ENCODE assay signal across 19 cellular contexts in the genomic region with DNA sequence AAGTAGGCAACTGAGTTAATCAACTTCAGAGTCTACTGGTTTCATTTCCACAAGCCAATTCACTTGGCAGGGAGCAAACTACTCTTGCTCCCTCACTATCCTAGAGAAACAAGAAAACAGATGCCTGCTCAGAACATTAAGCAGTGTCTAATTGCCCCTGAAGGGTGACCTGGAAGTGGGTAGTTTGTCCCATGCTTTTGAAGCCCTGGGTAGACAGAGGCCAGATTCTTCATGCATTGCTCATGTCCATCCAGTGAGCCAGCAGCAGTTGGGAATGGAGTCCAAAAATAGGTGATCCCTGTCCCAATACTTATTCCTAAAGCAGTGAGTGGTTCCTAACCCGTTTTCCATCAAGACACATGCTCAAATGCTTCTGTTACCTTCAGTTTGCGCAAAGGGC. TPM values are rescaled to one million over a fixed set of nuclear protein-coding genes. Genes with fewer than 3 reads are reported as not detected.
DNase-seq lines count a peak whose midpoint lies in the region; ATAC-seq, FAIRE-seq and TF ChIP-seq lines count a peak whose summit lies in the region.
"Had no signal": no experiment of that assay in that cellular context is flagged by ENCODE, and none has a peak within 500 bp of the region (broad histone marks: within the 10 kb centered on the region; RNA-seq: fewer than 3 reads in every experiment).

No MANE protein-coding gene starts in this region.

- H3K27ac Mint-ChIP-seq in CD4-positive, alpha-beta T cell, result peak overlapping the region; percentile 30

- no peaks in the 10 kb centered on the region for H4K20me1 ChIP-seq in PC-3 (ENCODE audit: low read length)
- H4K20me1 ChIP-seq: BLaER1 treated with 17β-estradiol and CSF1 and Interleukin-3, amounts not matched to agents 10 nM and 100 nM had no signal

- no TSS peak for BruUV-seq in PC-3 (replicated peaks; lab: Mats Ljungman, UMichigan)

- no peak overlapping the region for H3K4me3 ChIP-seq in PC-3 (ENCODE audit: low read length)
- H3K4me3 ChIP-seq: BLaER1 treated with 17β-estradiol and CSF1 and Interleukin-3, amounts not matched to agents 10 nM and 100 nM had no signal

- CTCF ChIA-PET in CD4-positive, alpha-beta T cell (lab: Charles Lee), result no interaction called here
- CTCF ChIA-PET in PC-3 (lab: Charles Lee), result no interaction called here
- CTCF ChIA-PET in RWPE1 (lab: Yijun Ruan, JAX), result no interaction called here

- no peaks in the 10 kb centered on the region for H3K79me2 ChIP-seq in PC-3 (ENCODE audit: low read length)

- no peak for FAIRE-seq in urothelium cell line (lab: Jason Lieb, UNC)
- FAIRE-seq: A204.1 had no signal

- H3K36me3 Mint-ChIP-seq in CD4-positive, alpha-beta T cell (ENCODE audit: low read depth), result peaks cover 12% of the 10 kb centered on the region

- H3K9me2 ChIP-seq in PC-3 (replicated peaks; ENCODE audit: low read length), result no peaks in the 10 kb centered on the region

- H3K9ac ChIP-seq in PC-3 (ENCODE audit: low read length), result no peak overlapping the region
- H3K9ac ChIP-seq: BLaER1 treated with 17β-estradiol and CSF1 and Interleukin-3, amounts not matched to agents 10 nM and 100 nM had no signal

- no peaks in the 10 kb centered on the region for H3K9me3 Mint-ChIP-seq in CD4-positive, alpha-beta T cell

- no peak overlapping the region for H3K4me3 Mint-ChIP-seq in CD4-positive, alpha-beta T cell

- ATAC-seq in CD4-positive, alpha-beta T cell (ENCODE audit: poor library complexity), result no peak
- ATAC-seq in PC-3 (peak; percentile 22; the same call in 1 of the 2 replicates), left lobe of liver (peak; percentile 23), Right ventricle myocardium superior (ENCODE audit: poor library complexity) (no peak)
- ATAC-seq: Panc1 had no signal

- POLR2A ChIA-PET in CD4-positive, alpha-beta T cell (lab: Charles Lee), result interaction anchor here (1.1 kb wide), 1 partner anchor 31 kb away, joined by 3 read pairs; no protein-coding TSS in a partner anchor
- POLR2A ChIA-PET in PC-3 (lab: Charles Lee; ENCODE audit: unreplicated experiment), result interaction anchor here (0.7 kb wide), 1 partner anchor 23 kb away, joined by 5 read pairs; no protein-coding TSS in a partner anchor
- POLR2A ChIA-PET in RWPE1 (lab: Yijun Ruan, JAX; ENCODE audit: low non-redundant PET), result no interaction called here

- TF ChIP-seq CTCF in CD4-positive, alpha-beta T cell (IDR thresholded peaks at IDR 0.05), result no peak
- TF ChIP-seq CTCF in PC-3 (conservative IDR thresholded peaks at IDR 0.05; ENCODE audit: low read depth, low read length) (no peak), RWPE1 (conservative IDR thresholded peaks at IDR 0.05; ENCODE audit: low read depth) (no peak)

- no peaks in the 10 kb centered on the region for H3K4me1 ChIP-seq in PC-3 (ENCODE audit: insufficient read depth, low read length)
- H3K4me1 ChIP-seq: BLaER1 treated with 17β-estradiol and CSF1 and Interleukin-3, amounts not matched to agents 10 nM and 100 nM had no signal

- no peak overlapping the region for H2AFZ ChIP-seq in PC-3 (ENCODE audit: low read length)

- no peaks in the 10 kb centered on the region for H3K27me3 Mint-ChIP-seq in CD4-positive, alpha-beta T cell

- no peaks in the 10 kb centered on the region for H3F3A ChIP-seq in PC-3 (ENCODE audit: low read length, unreplicated experiment)

- H3K27ac ChIP-seq in CD4-positive, alpha-beta T cell (ENCODE audit: low read depth, low read length), result no peak overlapping the region
- no peak overlapping the region for H3K27ac ChIP-seq in PC-3 (ENCODE audit: low read length)
- no peak overlapping the region for H3K27ac ChIP-seq in RWPE1
- H3K27ac ChIP-seq: BLaER1 treated with 17β-estradiol and CSF1 and Interleukin-3, amounts not matched to agents 10 nM and 100 nM had no signal

- H3K4me2 ChIP-seq in PC-3 (ENCODE audit: low read length), result no peak overlapping the region
- H3K4me2 ChIP-seq: BLaER1 treated with 17β-estradiol and CSF1 and Interleukin-3, amounts not matched to agents 10 nM and 100 nM had no signal

- H3K36me3 ChIP-seq in PC-3 (ENCODE audit: low read depth, low read length), result no peaks in the 10 kb centered on the region
- H3K36me3 ChIP-seq: BLaER1 treated with 17β-estradiol and CSF1 and Interleukin-3, amounts not matched to agents 10 nM and 100 nM had no signal

- H3K9me3 ChIP-seq in CD4-positive, alpha-beta T cell (ENCODE audit: control insufficient read depth, low read length), result no peaks in the 10 kb centered on the region
- H3K9me3 ChIP-seq in PC-3 (ENCODE audit: low read length), result no peaks in the 10 kb centered on the region
- H3K9me3 ChIP-seq: BLaER1 treated with 17β-estradiol and CSF1 and Interleukin-3, amounts not matched to agents 10 nM and 100 nM had no signal

- intact Hi-C loops in CD4-positive, alpha-beta T cell (cut with DNase I, micrococcal nuclease), result loop anchor here in 1 of 2 experiments (5.0 kb wide), 1 partner anchor 39 kb away; no protein-coding TSS in a partner anchor
- intact Hi-C loops in PC-3 (cut with micrococcal nuclease), result no loop called here
- intact Hi-C loops in Right ventricle myocardium superior (cut with DNase I), result no loop called here

- H3K27me3 ChIP-seq in CD4-positive, alpha-beta T cell (ENCODE audit: control insufficient read depth, insufficient read depth, low read length), result no peaks in the 10 kb centered on the region
- no peaks in the 10 kb centered on the region for H3K27me3 ChIP-seq in PC-3 (ENCODE audit: low read length)
- H3K27me3 ChIP-seq: BLaER1 treated with 17β-estradiol and CSF1 and Interleukin-3, amounts not matched to agents 10 nM and 100 nM had no signal

- DNase-seq in CD4-positive, alpha-beta T cell, result no peak
- DNase-seq in ELR (ENCODE audit: low read depth) (peak; percentile 8), PC-3 (peak; percentile 18), left lobe of liver (ENCODE audit: low spot score) (no peak), RWPE1 (ENCODE audit: low spot score) (no peak), SHP77 (lab: John Stamatoyannopoulos, UW) (no peak), urothelium cell line (ENCODE audit: low spot score) (no peak), Right ventricle myocardium superior (no peak)
- DNase-seq: DMS 273 treated with DMSO at 0.1 percent for 48 hours, H7, NCI-H1105 treated with DMSO at 0.1 percent for 48 hours, NCI-H1694 treated with DMSO at 0.1 percent for 48 hours, NCI-H2107, NCI-H2227 treated with DMSO at 0.1 percent for 48 hours, NCI-H524, SHP77 treated with DMSO at 0.1 percent for 48 hours had no signal

- H3K4me1 Mint-ChIP-seq in CD4-positive, alpha-beta T cell (ENCODE audit: low read depth), result peaks cover 26% of the 10 kb centered on the region

RNA-seq across cellular contexts. Expression of a gene that starts 48.8 kb away (rescaled TPM):
- 100 to 1,000 TPM; 143 to 146 TPM for total RNA-seq in CD4-positive, alpha-beta T cell
- total RNA-seq in PC-3 (2014; rRNA removed), result 3.6 and 5.8 TPM in 2 replicates
- 9.4 TPM for total RNA-seq in left lobe of liver
- total RNA-seq in Right ventricle myocardium superior, result 0.35 TPM

Comparison
In these comparisons a context has a peak if more than half of its experiments do, and no peak if none do; other contexts are left out.
1. ATAC-seq: peak in PC-3 (single experiment) and left lobe of liver (single experiment); none in CD4-positive, alpha-beta T cell (single experiment) and Right ventricle myocardium superior (single experiment).
2. DNase-seq: peak in ELR (single experiment) and PC-3 (single experiment); none in CD4-positive, alpha-beta T cell (0 of 10), left lobe of liver (single experiment), RWPE1 (single experiment), SHP77 (0 of 2), urothelium cell line (single experiment) and Right ventricle myocardium superior (single experiment).
3. RNA of a gene that starts 48.8 kb away (total RNA-seq): 143 to 146 TPM in CD4-positive, alpha-beta T cell; 9.4 TPM in left lobe of liver (single experiment), 3.6 to 5.8 TPM in PC-3 and 0.35 TPM in Right ventricle myocardium superior (single experiment); every median in the first group is over 10 times any median in the second.